Comparison of ENCODE assay signal across 10 cellular contexts in the genomic region with DNA sequence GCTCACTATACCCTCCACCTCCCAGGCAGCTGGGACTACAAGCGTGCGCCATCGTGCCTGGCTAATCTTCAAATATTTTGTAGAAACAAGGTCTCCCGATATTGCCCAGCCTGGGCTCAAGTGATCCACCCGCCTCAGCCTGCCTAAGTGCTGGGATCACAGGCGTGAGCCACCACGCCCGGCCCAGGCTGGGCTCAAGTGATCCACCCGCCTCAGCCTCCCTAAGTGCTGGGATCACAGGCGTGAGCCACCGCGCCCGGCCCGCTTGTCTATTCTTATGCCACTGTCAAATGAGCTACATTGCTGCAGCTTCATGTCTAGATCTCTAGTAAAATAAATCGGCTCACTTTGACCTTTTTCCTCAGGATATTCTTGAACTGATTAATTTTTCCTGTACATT.
"Had no signal": no experiment of that assay in that cellular context is flagged by ENCODE, and none has a peak within 500 bp of the region (broad histone marks: within the 10 kb centered on the region; RNA-seq: fewer than 3 reads in every experiment).

No MANE protein-coding gene starts in this region.

- DNase-seq: activated CD4-positive, alpha-beta T cell treated with anti-CD3 and anti-CD28 coated beads for 4 hours; activated CD8-positive, alpha-beta memory T cell treated with anti-CD3 and anti-CD28 coated beads, Interleukin-2, amount 50 U/mL, for 4 hours; activated CD8-positive, alpha-beta T cell treated with anti-CD3 and anti-CD28 coated beads for 36 hours; activated naive CD4-positive, alpha-beta T cell treated with anti-CD3 and anti-CD28 coated beads, Interleukin-2, amount 10 ng/mL, durations not matched to agents 7 days and 5 days; dermis blood vessel endothelial cell; T1000 had no signal

- H3K27ac ChIP-seq: tibial nerve, VCaP had no signal

- H3K27me3 ChIP-seq: tibial nerve had no signal

- H3K4me3 ChIP-seq: skin epidermis, tibial nerve had no signal

- H3K9me3 ChIP-seq: tibial nerve had no signal

- ATAC-seq: activated CD8-positive, alpha-beta T cell treated with anti-CD3 and anti-CD28 coated beads for 36 hours; stimulated activated effector memory CD8-positive, alpha-beta T cell treated with anti-CD3 and anti-CD28 coated beads, Interleukin-12 subunit alpha, Interleukin-12 subunit beta, amount 100 ng/mL, for 72 hours had no signal

- H3K4me1 ChIP-seq: tibial nerve had no signal
